In the genomic region with DNA sequence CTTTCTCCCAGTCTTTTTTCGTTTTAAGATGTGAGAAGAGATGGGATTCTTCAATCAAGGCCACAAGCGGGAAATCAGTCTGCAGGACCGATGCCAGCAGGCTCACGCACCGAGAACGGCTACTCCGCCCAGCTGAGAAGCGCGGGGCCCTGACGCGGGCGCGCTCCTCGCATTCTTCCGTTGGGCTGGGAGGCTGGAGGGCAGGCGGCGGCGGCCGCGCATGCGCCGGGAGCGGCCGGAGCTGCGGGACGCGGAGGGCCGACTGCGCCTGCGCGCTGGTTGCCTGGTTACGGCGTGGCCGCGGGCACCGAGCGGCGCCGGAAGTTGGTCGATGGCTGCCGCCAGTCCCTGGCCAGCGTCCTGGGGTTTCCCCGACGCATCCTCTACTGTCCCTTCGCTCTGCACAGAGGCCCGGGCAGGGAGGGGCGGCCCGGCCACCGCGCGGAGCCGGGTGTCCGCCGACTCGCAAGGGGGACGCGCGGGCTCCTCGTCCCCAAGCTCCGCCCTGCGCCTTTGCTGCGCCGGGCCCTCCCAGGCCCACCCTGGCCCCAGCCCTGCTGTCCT, we compare ENCODE assay signal across 1 cellular context.
TF ChIP-seq lines count a peak whose summit lies in the region.

No MANE protein-coding gene starts in this region.

TF ChIP-seq in K562, 482 proteins besides CTCF, POLR2A, EP300 and RAD21 (continued from another document):
- TF ChIP-seq POLR2H (tag; IDR thresholded peaks at IDR 0.05; ENCODE audit: low read depth) (no peak), SMAD4 (CRISPR knock-in tag; conservative IDR thresholded peaks at IDR 0.05) (peak; percentile 53), ATF1 (CRISPR knock-in tag; IDR thresholded peaks at IDR 0.05) (no peak), ATF1 (tag; IDR thresholded peaks at IDR 0.05) (peak; percentile 21), WHSC1 (IDR thresholded peaks at IDR 0.05; ENCODE audit: low read length) (no peak), YBX1 (IDR thresholded peaks at IDR 0.05) (no peak), ZNF274 (IDR thresholded peaks at IDR 0.05; ENCODE audit: borderline replicate concordance, low read depth, low read length) (no peak), TEAD2 (tag; IDR thresholded peaks at IDR 0.05) (no peak), RBFOX2 (IDR thresholded peaks at IDR 0.05; ENCODE audit: low read depth, low read length) (peak; percentile 72), FOXK2 (conservative IDR thresholded peaks at IDR 0.05 in 1 of 2, IDR thresholded peaks at IDR 0.05 in 1 of 2; ENCODE audit: low read depth in 2 of 2) (peak; percentile 68 to 77; a peak in 2 of 4 replicates), ZNF583 (CRISPR knock-in tag; IDR thresholded peaks at IDR 0.05) (no peak), CCNT2 (IDR thresholded peaks at IDR 0.05; ENCODE audit: borderline replicate concordance, extremely low read depth, insufficient read length, low read depth, low read length) (no peak), FOXP1 (CRISPR knock-in tag; IDR thresholded peaks at IDR 0.05) (no peak; the same call in 1 of the 2 replicates), MAFG (tag; conservative IDR thresholded peaks at IDR 0.05) (no peak), POLR2AphosphoS2 (IDR thresholded peaks at IDR 0.05; ENCODE audit: low read length) (no peak), MCM3 (IDR thresholded peaks at IDR 0.05) (no peak), CXXC5 (CRISPR knock-in tag; IDR thresholded peaks at IDR 0.05) (peak; percentile 81), TEAD1 (CRISPR knock-in tag; IDR thresholded peaks at IDR 0.05) (peak in 1 of 2 experiments; percentile 91; a peak in 2 of 4 replicates), ATF7 (IDR thresholded peaks at IDR 0.05) (peak; percentile 75), ASH1L (IDR thresholded peaks at IDR 0.05; ENCODE audit: borderline replicate concordance, low read depth, partially characterized antibody) (no peak), ZC3H8 (IDR thresholded peaks at IDR 0.05) (no peak), ZBED1 (IDR thresholded peaks at IDR 0.05) (no peak), DPF2 (IDR thresholded peaks at IDR 0.05) (peak; percentile 40; the same call in 1 of the 2 replicates), ESRRA (IDR thresholded peaks at IDR 0.05; ENCODE audit: borderline replicate concordance, low read depth) (peak; percentile 56; the same call in 1 of the 2 replicates), XRCC3 (IDR thresholded peaks at IDR 0.05) (no peak), STAG1 (CRISPR knock-in tag; IDR thresholded peaks at IDR 0.05; ENCODE audit: borderline replicate concordance) (no peak), ZBTB1 (CRISPR knock-in tag; IDR thresholded peaks at IDR 0.05; ENCODE audit: borderline replicate concordance, low read depth) (peak; percentile 59; the same call in 1 of the 2 replicates), ETV5 (CRISPR knock-in tag; IDR thresholded peaks at IDR 0.05; ENCODE audit: low read depth) (no peak), ZNF133 (CRISPR knock-in tag; IDR thresholded peaks at IDR 0.05) (no peak), ZFP36 (IDR thresholded peaks at IDR 0.05; ENCODE audit: low read depth, low read length, partially characterized antibody) (no peak), BHLHE40 (IDR thresholded peaks at IDR 0.05; ENCODE audit: low read length) (peak; percentile 15; the same call in 1 of the 2 replicates), NRF1 (conservative IDR thresholded peaks at IDR 0.05 in 1 of 2, IDR thresholded peaks at IDR 0.05 in 1 of 2) (peak; percentile 98), L3MBTL2 (IDR thresholded peaks at IDR 0.05) (peak; percentile 96), TRIM24 (IDR thresholded peaks at IDR 0.05) (0 out of 4 replicates have a peak, but pooled peaks of 1 of the 2 experiments have one; percentile 23), RB1 (IDR thresholded peaks at IDR 0.05; ENCODE audit: low read depth) (peak; percentile 84), HDAC1 (IDR thresholded peaks at IDR 0.05) (peak in 1 of 2 experiments; percentile 76; a peak in 1 of 4 replicates)
- TF ChIP-seq, protein P1, sequence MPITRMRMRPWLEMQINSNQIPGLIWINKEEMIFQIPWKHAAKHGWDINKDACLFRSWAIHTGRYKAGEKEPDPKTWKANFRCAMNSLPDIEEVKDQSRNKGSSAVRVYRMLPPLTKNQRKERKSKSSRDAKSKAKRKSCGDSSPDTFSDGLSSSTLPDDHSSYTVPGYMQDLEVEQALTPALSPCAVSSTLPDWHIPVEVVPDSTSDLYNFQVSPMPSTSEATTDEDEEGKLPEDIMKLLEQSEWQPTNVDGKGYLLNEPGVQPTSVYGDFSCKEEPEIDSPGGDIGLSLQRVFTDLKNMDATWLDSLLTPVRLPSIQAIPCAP (CRISPR knock-in tag; IDR thresholded peaks at IDR 0.05; ENCODE audit: borderline replicate concordance): no peak
- TF ChIP-seq, protein P2, sequence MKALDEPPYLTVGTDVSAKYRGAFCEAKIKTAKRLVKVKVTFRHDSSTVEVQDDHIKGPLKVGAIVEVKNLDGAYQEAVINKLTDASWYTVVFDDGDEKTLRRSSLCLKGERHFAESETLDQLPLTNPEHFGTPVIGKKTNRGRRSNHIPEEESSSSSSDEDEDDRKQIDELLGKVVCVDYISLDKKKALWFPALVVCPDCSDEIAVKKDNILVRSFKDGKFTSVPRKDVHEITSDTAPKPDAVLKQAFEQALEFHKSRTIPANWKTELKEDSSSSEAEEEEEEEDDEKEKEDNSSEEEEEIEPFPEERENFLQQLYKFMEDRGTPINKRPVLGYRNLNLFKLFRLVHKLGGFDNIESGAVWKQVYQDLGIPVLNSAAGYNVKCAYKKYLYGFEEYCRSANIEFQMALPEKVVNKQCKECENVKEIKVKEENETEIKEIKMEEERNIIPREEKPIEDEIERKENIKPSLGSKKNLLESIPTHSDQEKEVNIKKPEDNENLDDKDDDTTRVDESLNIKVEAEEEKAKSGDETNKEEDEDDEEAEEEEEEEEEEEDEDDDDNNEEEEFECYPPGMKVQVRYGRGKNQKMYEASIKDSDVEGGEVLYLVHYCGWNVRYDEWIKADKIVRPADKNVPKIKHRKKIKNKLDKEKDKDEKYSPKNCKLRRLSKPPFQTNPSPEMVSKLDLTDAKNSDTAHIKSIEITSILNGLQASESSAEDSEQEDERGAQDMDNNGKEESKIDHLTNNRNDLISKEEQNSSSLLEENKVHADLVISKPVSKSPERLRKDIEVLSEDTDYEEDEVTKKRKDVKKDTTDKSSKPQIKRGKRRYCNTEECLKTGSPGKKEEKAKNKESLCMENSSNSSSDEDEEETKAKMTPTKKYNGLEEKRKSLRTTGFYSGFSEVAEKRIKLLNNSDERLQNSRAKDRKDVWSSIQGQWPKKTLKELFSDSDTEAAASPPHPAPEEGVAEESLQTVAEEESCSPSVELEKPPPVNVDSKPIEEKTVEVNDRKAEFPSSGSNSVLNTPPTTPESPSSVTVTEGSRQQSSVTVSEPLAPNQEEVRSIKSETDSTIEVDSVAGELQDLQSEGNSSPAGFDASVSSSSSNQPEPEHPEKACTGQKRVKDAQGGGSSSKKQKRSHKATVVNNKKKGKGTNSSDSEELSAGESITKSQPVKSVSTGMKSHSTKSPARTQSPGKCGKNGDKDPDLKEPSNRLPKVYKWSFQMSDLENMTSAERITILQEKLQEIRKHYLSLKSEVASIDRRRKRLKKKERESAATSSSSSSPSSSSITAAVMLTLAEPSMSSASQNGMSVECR (CRISPR knock-in tag; IDR thresholded peaks at IDR 0.05): peak; percentile 74
- TF ChIP-seq, protein P3, sequence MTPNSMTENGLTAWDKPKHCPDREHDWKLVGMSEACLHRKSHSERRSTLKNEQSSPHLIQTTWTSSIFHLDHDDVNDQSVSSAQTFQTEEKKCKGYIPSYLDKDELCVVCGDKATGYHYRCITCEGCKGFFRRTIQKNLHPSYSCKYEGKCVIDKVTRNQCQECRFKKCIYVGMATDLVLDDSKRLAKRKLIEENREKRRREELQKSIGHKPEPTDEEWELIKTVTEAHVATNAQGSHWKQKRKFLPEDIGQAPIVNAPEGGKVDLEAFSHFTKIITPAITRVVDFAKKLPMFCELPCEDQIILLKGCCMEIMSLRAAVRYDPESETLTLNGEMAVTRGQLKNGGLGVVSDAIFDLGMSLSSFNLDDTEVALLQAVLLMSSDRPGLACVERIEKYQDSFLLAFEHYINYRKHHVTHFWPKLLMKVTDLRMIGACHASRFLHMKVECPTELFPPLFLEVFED (CRISPR knock-in tag; conservative IDR thresholded peaks at IDR 0.05): no peak
- TF ChIP-seq, protein P4, sequence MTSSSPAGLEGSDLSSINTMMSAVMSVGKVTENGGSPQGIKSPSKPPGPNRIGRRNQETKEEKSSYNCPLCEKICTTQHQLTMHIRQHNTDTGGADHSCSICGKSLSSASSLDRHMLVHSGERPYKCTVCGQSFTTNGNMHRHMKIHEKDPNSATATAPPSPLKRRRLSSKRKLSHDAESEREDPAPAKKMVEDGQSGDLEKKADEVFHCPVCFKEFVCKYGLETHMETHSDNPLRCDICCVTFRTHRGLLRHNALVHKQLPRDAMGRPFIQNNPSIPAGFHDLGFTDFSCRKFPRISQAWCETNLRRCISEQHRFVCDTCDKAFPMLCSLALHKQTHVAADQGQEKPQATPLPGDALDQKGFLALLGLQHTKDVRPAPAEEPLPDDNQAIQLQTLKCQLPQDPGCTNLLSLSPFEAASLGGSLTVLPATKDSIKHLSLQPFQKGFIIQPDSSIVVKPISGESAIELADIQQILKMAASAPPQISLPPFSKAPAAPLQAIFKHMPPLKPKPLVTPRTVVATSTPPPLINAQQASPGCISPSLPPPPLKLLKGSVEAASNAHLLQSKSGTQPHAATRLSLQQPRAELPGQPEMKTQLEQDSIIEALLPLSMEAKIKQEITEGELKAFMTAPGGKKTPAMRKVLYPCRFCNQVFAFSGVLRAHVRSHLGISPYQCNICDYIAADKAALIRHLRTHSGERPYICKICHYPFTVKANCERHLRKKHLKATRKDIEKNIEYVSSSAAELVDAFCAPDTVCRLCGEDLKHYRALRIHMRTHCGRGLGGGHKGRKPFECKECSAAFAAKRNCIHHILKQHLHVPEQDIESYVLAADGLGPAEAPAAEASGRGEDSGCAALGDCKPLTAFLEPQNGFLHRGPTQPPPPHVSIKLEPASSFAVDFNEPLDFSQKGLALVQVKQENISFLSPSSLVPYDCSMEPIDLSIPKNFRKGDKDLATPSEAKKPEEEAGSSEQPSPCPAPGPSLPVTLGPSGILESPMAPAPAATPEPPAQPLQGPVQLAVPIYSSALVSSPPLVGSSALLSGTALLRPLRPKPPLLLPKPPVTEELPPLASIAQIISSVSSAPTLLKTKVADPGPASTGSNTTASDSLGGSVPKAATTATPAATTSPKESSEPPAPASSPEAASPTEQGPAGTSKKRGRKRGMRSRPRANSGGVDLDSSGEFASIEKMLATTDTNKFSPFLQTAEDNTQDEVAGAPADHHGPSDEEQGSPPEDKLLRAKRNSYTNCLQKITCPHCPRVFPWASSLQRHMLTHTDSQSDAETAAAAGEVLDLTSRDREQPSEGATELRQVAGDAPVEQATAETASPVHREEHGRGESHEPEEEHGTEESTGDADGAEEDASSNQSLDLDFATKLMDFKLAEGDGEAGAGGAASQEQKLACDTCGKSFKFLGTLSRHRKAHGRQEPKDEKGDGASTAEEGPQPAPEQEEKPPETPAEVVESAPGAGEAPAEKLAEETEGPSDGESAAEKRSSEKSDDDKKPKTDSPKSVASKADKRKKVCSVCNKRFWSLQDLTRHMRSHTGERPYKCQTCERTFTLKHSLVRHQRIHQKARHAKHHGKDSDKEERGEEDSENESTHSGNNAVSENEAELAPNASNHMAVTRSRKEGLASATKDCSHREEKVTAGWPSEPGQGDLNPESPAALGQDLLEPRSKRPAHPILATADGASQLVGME (CRISPR knock-in tag; IDR thresholded peaks at IDR 0.05): no peak
- TF ChIP-seq, protein P5, sequence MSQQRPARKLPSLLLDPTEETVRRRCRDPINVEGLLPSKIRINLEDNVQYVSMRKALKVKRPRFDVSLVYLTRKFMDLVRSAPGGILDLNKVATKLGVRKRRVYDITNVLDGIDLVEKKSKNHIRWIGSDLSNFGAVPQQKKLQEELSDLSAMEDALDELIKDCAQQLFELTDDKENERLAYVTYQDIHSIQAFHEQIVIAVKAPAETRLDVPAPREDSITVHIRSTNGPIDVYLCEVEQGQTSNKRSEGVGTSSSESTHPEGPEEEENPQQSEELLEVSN (IDR thresholded peaks at IDR 0.05; ENCODE audit: borderline replicate concordance in 1 of 2, extremely low read depth in 1 of 2, insufficient read depth in 1 of 2, insufficient read length in 1 of 2, low read depth in 1 of 2, low read length in 1 of 2, poor library complexity in 1 of 2, severe bottlenecking in 1 of 2): peak; percentile 59 to 70
- TF ChIP-seq, protein P6, sequence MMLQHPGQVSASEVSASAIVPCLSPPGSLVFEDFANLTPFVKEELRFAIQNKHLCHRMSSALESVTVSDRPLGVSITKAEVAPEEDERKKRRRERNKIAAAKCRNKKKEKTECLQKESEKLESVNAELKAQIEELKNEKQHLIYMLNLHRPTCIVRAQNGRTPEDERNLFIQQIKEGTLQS (IDR thresholded peaks at IDR 0.05): no peak
- TF ChIP-seq, protein P6 (CRISPR knock-in tag; conservative IDR thresholded peaks at IDR 0.05): 0 out of 2 replicates have a peak, but pooled peaks have one; percentile 24
- TF ChIP-seq, protein P7, sequence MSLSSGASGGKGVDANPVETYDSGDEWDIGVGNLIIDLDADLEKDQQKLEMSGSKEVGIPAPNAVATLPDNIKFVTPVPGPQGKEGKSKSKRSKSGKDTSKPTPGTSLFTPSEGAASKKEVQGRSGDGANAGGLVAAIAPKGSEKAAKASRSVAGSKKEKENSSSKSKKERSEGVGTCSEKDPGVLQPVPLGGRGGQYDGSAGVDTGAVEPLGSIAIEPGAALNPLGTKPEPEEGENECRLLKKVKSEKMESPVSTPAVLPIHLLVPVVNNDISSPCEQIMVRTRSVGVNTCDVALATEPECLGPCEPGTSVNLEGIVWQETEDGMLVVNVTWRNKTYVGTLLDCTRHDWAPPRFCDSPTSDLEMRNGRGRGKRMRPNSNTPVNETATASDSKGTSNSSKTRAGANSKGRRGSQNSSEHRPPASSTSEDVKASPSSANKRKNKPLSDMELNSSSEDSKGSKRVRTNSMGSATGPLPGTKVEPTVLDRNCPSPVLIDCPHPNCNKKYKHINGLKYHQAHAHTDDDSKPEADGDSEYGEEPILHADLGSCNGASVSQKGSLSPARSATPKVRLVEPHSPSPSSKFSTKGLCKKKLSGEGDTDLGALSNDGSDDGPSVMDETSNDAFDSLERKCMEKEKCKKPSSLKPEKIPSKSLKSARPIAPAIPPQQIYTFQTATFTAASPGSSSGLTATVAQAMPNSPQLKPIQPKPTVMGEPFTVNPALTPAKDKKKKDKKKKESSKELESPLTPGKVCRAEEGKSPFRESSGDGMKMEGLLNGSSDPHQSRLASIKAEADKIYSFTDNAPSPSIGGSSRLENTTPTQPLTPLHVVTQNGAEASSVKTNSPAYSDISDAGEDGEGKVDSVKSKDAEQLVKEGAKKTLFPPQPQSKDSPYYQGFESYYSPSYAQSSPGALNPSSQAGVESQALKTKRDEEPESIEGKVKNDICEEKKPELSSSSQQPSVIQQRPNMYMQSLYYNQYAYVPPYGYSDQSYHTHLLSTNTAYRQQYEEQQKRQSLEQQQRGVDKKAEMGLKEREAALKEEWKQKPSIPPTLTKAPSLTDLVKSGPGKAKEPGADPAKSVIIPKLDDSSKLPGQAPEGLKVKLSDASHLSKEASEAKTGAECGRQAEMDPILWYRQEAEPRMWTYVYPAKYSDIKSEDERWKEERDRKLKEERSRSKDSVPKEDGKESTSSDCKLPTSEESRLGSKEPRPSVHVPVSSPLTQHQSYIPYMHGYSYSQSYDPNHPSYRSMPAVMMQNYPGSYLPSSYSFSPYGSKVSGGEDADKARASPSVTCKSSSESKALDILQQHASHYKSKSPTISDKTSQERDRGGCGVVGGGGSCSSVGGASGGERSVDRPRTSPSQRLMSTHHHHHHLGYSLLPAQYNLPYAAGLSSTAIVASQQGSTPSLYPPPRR (CRISPR knock-in tag; IDR thresholded peaks at IDR 0.05; ENCODE audit: borderline replicate concordance): no peak
